ENCODE assay signal across 1 cellular context in genomic region chr11:83157755-83158473, GRCh38.
A peak's percentile ranks its signal among the peaks of the same experiment; 100 is the strongest.
TF ChIP-seq lines count a peak whose summit lies in the region.

No MANE protein-coding gene starts in this region.

TF ChIP-seq in K562, 482 proteins besides CTCF, POLR2A, EP300 and RAD21 (continued from another document):
- TF ChIP-seq ZNF318 (IDR thresholded peaks at IDR 0.05; ENCODE audit: borderline replicate concordance in 1 of 2, low read depth in 1 of 2) = peak in 1 of 2 experiments; percentile 37; a peak in 1 of 4 replicates
- TF ChIP-seq ZNF3 (CRISPR knock-in tag; IDR thresholded peaks at IDR 0.05) = 0 out of 2 replicates have a peak, but pooled peaks have one; percentile 26
- TF ChIP-seq POLR2AphosphoS2 (IDR thresholded peaks at IDR 0.05; ENCODE audit: low read length) = no peak
- TF ChIP-seq HMG20B (CRISPR knock-in tag; IDR thresholded peaks at IDR 0.05) = 0 out of 2 replicates have a peak, but pooled peaks have one; percentile 53
- TF ChIP-seq ZMIZ1 (IDR thresholded peaks at IDR 0.05; ENCODE audit: low read depth in 2 of 2, low read length in 2 of 2) = 0 out of 4 replicates have a peak, but pooled peaks of 1 of the 2 experiments have one; percentile 30
- no peak for TF ChIP-seq ZNF282 (CRISPR knock-in tag; IDR thresholded peaks at IDR 0.05)
- no peak for TF ChIP-seq RUNX1 (IDR thresholded peaks at IDR 0.05; ENCODE audit: low read depth)
- TF ChIP-seq ZNF830 (CRISPR knock-in tag; IDR thresholded peaks at IDR 0.05) = no peak
- 0 out of 2 replicates have a peak, but pooled peaks have one; percentile 80 for TF ChIP-seq ZC3H4 (CRISPR knock-in tag; IDR thresholded peaks at IDR 0.05; ENCODE audit: borderline replicate concordance)
- TF ChIP-seq ETV1 (tag; conservative IDR thresholded peaks at IDR 0.05; ENCODE audit: low read depth) = peak; percentile 82
- no peak for TF ChIP-seq HMGXB4 (CRISPR knock-in tag; IDR thresholded peaks at IDR 0.05)
- peak in 1 of 2 experiments; percentile 16; a peak in 1 of 4 replicates for TF ChIP-seq TBL1XR1 (IDR thresholded peaks at IDR 0.05; ENCODE audit: low read length in 2 of 2)
- no peak for TF ChIP-seq ZNF668 (CRISPR knock-in tag; IDR thresholded peaks at IDR 0.05)
- TF ChIP-seq ZNF232 (CRISPR knock-in tag; IDR thresholded peaks at IDR 0.05) = 0 out of 2 replicates have a peak, but pooled peaks have one; percentile 37
- TF ChIP-seq FOXK1 (CRISPR knock-in tag; IDR thresholded peaks at IDR 0.05; ENCODE audit: borderline replicate concordance) = 0 out of 2 replicates have a peak, but pooled peaks have one; percentile 46
- peak; percentile 65 for TF ChIP-seq TAF1 (IDR thresholded peaks at IDR 0.05; ENCODE audit: control insufficient read depth, extremely low read depth, insufficient read depth, low read length, severe bottlenecking)
- no peak for TF ChIP-seq CREM (IDR thresholded peaks at IDR 0.05; ENCODE audit: low read depth)
- TF ChIP-seq PRMT5 (CRISPR knock-in tag; IDR thresholded peaks at IDR 0.05) = no peak
- TF ChIP-seq MXI1 (IDR thresholded peaks at IDR 0.05; ENCODE audit: low read depth, low read length) = peak; percentile 12; the same call in 1 of the 2 replicates
- peak; percentile 92 for TF ChIP-seq NFRKB (IDR thresholded peaks at IDR 0.05; ENCODE audit: low read depth)
- 0 out of 2 replicates have a peak, but pooled peaks have one; percentile 38 for TF ChIP-seq ZBTB9 (CRISPR knock-in tag; IDR thresholded peaks at IDR 0.05)
- TF ChIP-seq MCM2 (IDR thresholded peaks at IDR 0.05; ENCODE audit: low read depth) = no peak
- TF ChIP-seq LCOR (CRISPR knock-in tag; IDR thresholded peaks at IDR 0.05) = peak; percentile 75
